20 cellular contexts compared by ENCODE assay signal in the genomic region with DNA sequence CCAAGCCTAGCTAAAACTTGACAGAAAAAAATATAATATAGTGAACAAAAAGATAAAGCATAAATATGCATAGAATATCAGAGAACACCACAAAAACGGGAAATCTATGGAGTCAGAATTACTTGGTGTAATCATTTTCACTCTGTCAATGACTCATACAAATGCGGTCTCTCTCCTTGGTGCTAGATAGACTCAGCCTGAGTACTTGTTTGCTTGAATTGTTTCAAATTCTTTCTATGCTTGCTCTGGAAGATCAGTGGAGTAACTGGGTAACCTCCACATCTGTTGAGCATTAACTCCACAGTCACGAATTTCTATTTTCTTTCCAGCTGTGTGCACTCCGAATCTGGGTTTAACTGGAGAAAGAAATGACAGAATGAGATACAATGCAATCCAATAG.
DNase-seq lines count a peak whose midpoint lies in the region; TF ChIP-seq lines count a peak whose summit lies in the region.
"Had no signal": no experiment of that assay in that cellular context is flagged by ENCODE, and none has a peak within 500 bp of the region (broad histone marks: within the 10 kb centered on the region; RNA-seq: fewer than 3 reads in every experiment).

No MANE protein-coding gene starts in this region.

- POLR2A ChIA-PET in SK-N-SH (lab: Yijun Ruan, JAX): no interaction called here

- no peaks in the 10 kb centered on the region for H3K36me3 ChIP-seq in SK-N-SH (replicated peaks in 1 of 2; ENCODE audit: control insufficient read depth in 1 of 2, insufficient read depth in 2 of 2, low read length in 1 of 2)
- H3K36me3 ChIP-seq: esophagus squamous epithelium, heart left ventricle, left lung, thyroid gland had no signal

- H3K4me2 ChIP-seq in SK-N-SH: no peak overlapping the region

- H3K9me3 ChIP-seq in SK-N-SH: no peaks in the 10 kb centered on the region
- H3K9me3 ChIP-seq: esophagus squamous epithelium, heart left ventricle, left lung, thyroid gland had no signal

- H3K4me1 ChIP-seq in SK-N-SH (ENCODE audit: control insufficient read depth in 1 of 2, insufficient read depth in 2 of 2, low read depth in 1 of 2, low read length in 1 of 2): no peaks in the 10 kb centered on the region; a peak in 1 of 4 replicates
- H3K4me1 ChIP-seq: esophagus squamous epithelium, heart left ventricle, left lung, thyroid gland had no signal

- no peaks in the 10 kb centered on the region for H3K9me2 ChIP-seq in SK-N-SH

- WGBS in SK-N-SH (ENCODE audit: low lambda C conversion rate): 42% methylated on average over 4 of the region's 4 CpGs

- no peak overlapping the region for H2AFZ ChIP-seq in SK-N-SH (ENCODE audit: low read depth)

- no peak overlapping the region for H3K27ac ChIP-seq in SK-N-SH (ENCODE audit: low read depth in 2 of 2, low read length in 1 of 2)
- H3K27ac ChIP-seq: esophagus squamous epithelium, heart left ventricle, left lung, thyroid gland had no signal

- H3F3A ChIP-seq in SK-N-SH (replicated peaks; ENCODE audit: insufficient read depth): no peaks in the 10 kb centered on the region

- H3K27me3 ChIP-seq in SK-N-SH (ENCODE audit: insufficient read depth): no peaks in the 10 kb centered on the region
- H3K27me3 ChIP-seq: esophagus squamous epithelium, heart left ventricle, left lung, thyroid gland had no signal

- TF ChIP-seq CTCF in SK-N-SH (IDR thresholded peaks at IDR 0.05): no peak

- no peak overlapping the region for H3K9ac ChIP-seq in SK-N-SH

- H3K4me3 ChIP-seq in SK-N-SH (ENCODE audit: low read depth in 2 of 2, low read length in 1 of 2): no peak overlapping the region
- H3K4me3 ChIP-seq: esophagus squamous epithelium, heart left ventricle, left lung, thyroid gland had no signal

- TF ChIP-seq EP300 in SK-N-SH (IDR thresholded peaks at IDR 0.05; ENCODE audit: borderline replicate concordance in 1 of 2, low read depth in 1 of 2, low read length in 1 of 2): no peak

- no peaks in the 10 kb centered on the region for H4K20me1 ChIP-seq in SK-N-SH (ENCODE audit: insufficient read depth)

- no peaks in the 10 kb centered on the region for H3K79me2 ChIP-seq in SK-N-SH (ENCODE audit: insufficient read depth)

- CTCF ChIA-PET in SK-N-SH (lab: Yijun Ruan, JAX): no interaction called here

- peak; percentile 26 for DNase-seq in HS-5 (ENCODE audit: low read depth)
- DNase-seq in SK-N-SH: no peak
- DNase-seq in epidermal melanocyte (ENCODE audit: insufficient read length, low spot score): peak; percentile 20
- DNase-seq in smooth muscle cell of the brain vasculature (ENCODE audit: low read depth, low spot score): peak; percentile 13
- DNase-seq in NCI-H146 (lab: John Stamatoyannopoulos, UW): no peak
- DNase-seq in NAMALWA (ENCODE audit: low spot score): no peak
- no peak for DNase-seq in germinal center (ENCODE audit: low spot score)
- DNase-seq: activated CD4-positive, alpha-beta T cell treated with anti-CD3 and anti-CD28 coated beads for 36 hours; activated naive CD4-positive, alpha-beta T cell treated with anti-CD3 and anti-CD28 coated beads for 36 hours; activated T-cell treated with anti-CD3 and anti-CD28 coated beads, Interleukin-2, amount 50 U/mL, for 48 hours; aorta; DMS79 treated with DMSO at 0.1 percent for 48 hours; effector memory CD4-positive, alpha-beta T cell; esophagus squamous epithelium; heart left ventricle; HFFc6; left lung; naive thymus-derived CD4-positive, alpha-beta T cell; NCI-H524; thyroid gland had no signal

- no peak for TF ChIP-seq RAD21 in SK-N-SH (IDR thresholded peaks at IDR 0.05; ENCODE audit: low read length)

TF ChIP-seq in SK-N-SH, 30 proteins besides CTCF, POLR2A, EP300 and RAD21:
- TF ChIP-seq RXRA (IDR thresholded peaks at IDR 0.05; ENCODE audit: borderline replicate concordance, low read depth) (no peak), SMC3 (IDR thresholded peaks at IDR 0.05; ENCODE audit: low read depth, low read length) (no peak), TCF12 (IDR thresholded peaks at IDR 0.05) (no peak), GATA2 (CRISPR knock-in tag; IDR thresholded peaks at IDR 0.05) (no peak), TEAD4 (IDR thresholded peaks at IDR 0.05; ENCODE audit: borderline replicate concordance, insufficient read depth) (no peak)
- TF ChIP-seq, protein P1, sequence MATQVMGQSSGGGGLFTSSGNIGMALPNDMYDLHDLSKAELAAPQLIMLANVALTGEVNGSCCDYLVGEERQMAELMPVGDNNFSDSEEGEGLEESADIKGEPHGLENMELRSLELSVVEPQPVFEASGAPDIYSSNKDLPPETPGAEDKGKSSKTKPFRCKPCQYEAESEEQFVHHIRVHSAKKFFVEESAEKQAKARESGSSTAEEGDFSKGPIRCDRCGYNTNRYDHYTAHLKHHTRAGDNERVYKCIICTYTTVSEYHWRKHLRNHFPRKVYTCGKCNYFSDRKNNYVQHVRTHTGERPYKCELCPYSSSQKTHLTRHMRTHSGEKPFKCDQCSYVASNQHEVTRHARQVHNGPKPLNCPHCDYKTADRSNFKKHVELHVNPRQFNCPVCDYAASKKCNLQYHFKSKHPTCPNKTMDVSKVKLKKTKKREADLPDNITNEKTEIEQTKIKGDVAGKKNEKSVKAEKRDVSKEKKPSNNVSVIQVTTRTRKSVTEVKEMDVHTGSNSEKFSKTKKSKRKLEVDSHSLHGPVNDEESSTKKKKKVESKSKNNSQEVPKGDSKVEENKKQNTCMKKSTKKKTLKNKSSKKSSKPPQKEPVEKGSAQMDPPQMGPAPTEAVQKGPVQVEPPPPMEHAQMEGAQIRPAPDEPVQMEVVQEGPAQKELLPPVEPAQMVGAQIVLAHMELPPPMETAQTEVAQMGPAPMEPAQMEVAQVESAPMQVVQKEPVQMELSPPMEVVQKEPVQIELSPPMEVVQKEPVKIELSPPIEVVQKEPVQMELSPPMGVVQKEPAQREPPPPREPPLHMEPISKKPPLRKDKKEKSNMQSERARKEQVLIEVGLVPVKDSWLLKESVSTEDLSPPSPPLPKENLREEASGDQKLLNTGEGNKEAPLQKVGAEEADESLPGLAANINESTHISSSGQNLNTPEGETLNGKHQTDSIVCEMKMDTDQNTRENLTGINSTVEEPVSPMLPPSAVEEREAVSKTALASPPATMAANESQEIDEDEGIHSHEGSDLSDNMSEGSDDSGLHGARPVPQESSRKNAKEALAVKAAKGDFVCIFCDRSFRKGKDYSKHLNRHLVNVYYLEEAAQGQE (IDR thresholded peaks at IDR 0.05; ENCODE audit: low read depth, low read length): peak; percentile 70
- TF ChIP-seq, protein P2, sequence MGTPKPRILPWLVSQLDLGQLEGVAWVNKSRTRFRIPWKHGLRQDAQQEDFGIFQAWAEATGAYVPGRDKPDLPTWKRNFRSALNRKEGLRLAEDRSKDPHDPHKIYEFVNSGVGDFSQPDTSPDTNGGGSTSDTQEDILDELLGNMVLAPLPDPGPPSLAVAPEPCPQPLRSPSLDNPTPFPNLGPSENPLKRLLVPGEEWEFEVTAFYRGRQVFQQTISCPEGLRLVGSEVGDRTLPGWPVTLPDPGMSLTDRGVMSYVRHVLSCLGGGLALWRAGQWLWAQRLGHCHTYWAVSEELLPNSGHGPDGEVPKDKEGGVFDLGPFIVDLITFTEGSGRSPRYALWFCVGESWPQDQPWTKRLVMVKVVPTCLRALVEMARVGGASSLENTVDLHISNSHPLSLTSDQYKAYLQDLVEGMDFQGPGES (IDR thresholded peaks at IDR 0.05; ENCODE audit: low read depth, low read length): no peak

Comparison
In these comparisons a context has a peak if more than half of its experiments do, and no peak if none do; other contexts are left out.
1. DNase-seq: peak in HS-5 (single experiment), epidermal melanocyte (single experiment) and smooth muscle cell of the brain vasculature (single experiment); none in SK-N-SH (single experiment), NCI-H146 (single experiment), NAMALWA (single experiment) and germinal center (single experiment).